Comparison of ENCODE assay signal across 8 cellular contexts in the genomic region with DNA sequence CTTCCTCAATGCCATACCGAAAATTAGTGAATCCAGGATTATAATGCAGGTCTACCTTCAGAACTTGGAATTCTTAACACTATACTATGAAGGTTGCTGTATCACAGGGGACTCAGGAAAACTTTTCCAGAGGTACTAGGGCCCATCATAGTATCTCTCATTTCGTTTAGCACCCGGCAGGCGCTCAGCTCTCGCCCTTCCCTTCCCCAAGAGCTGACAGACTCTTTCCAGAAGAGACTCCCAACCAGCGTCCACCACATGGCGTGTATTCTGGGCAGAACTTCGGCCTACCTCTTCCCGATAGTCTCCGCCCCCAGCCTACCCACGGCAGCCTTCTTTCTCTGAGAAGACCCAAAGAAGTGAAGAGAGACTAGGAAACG. TPM values are rescaled to one million over a fixed set of nuclear protein-coding genes. Genes with fewer than 3 reads are reported as not detected.
DNase-seq lines count a peak whose midpoint lies in the region; ATAC-seq and TF ChIP-seq lines count a peak whose summit lies in the region.

No MANE protein-coding gene starts in this region.

- no peak for TF ChIP-seq POLR2A in suprapubic skin (IDR thresholded peaks at IDR 0.05)

- DNase-seq in astrocyte of the cerebellum (ENCODE audit: low read depth): no peak
- peak; percentile 68 for DNase-seq in kidney glomerular epithelial cell (lab: John Stamatoyannopoulos, UW)
- no peak for DNase-seq in suprapubic skin (ENCODE audit: low spot score in 2 of 2)
- DNase-seq in AG08396 (ENCODE audit: low spot score): no peak
- no peak for DNase-seq in mucosa of gallbladder (ENCODE audit: low spot score)

- TF ChIP-seq CTCF in astrocyte of the cerebellum (IDR thresholded peaks at IDR 0.05; ENCODE audit: low read depth, low read length, missing control alignments): no peak
- TF ChIP-seq CTCF in suprapubic skin (IDR thresholded peaks at IDR 0.05): no peak

- no peak for TF ChIP-seq EP300 in suprapubic skin (IDR thresholded peaks at IDR 0.05)

- H3K4me3 ChIP-seq in astrocyte of the cerebellum (ENCODE audit: low read depth, low read length): peak overlapping the region; percentile 90
- peak overlapping the region; percentile 95 for H3K4me3 ChIP-seq in suprapubic skin

- ATAC-seq in GM18511 (IDR thresholded peaks at IDR 0.05; ENCODE audit: unreplicated experiment) (peak; percentile 21), HG03108 (IDR thresholded peaks at IDR 0.05; ENCODE audit: unreplicated experiment) (peak; percentile 7), HG03378 (IDR thresholded peaks at IDR 0.05; ENCODE audit: unreplicated experiment) (no peak)

- no peaks in the 10 kb centered on the region for H3K9me3 ChIP-seq in suprapubic skin

- no peaks in the 10 kb centered on the region for H3K27me3 ChIP-seq in suprapubic skin

- H3K27ac ChIP-seq in suprapubic skin: peak overlapping the region; percentile 98

- in situ Hi-C loops in astrocyte of the cerebellum (cut with HindIII; ENCODE audit: low sequenced_read_pairs): no loop called here

- H3K36me3 ChIP-seq in suprapubic skin: peaks cover 31% of the 10 kb centered on the region

- WGBS in suprapubic skin: 0% methylated on average over 11 of the region's 12 CpGs

- H3K4me1 ChIP-seq in suprapubic skin: peaks cover 44% of the 10 kb centered on the region

RNA-seq across cellular contexts. Expression of a gene that starts 0.3 kb away (rescaled TPM):
- total RNA-seq in suprapubic skin (10 to 100 TPM; 21.8 to 80.1 (median 33.9) TPM), mucosa of gallbladder (25.1 TPM)

RNA-seq across cellular contexts. Expression of a gene that starts 0.9 kb away (rescaled TPM):
- total RNA-seq in suprapubic skin (10 to 100 TPM; 14.1 to 39.5 (median 19.2) TPM), mucosa of gallbladder (2.3 TPM)

RNA-seq across cellular contexts. Expression of a gene that starts 31.4 kb away (rescaled TPM):
- total RNA-seq in suprapubic skin (100 to 1,000 TPM in 1 of 4 donors, 10 to 100 TPM in 3; 58.8 to 152 (median 80.0) TPM), mucosa of gallbladder (56.7 TPM)
